1 cellular context compared by ENCODE assay signal in the genomic region with DNA sequence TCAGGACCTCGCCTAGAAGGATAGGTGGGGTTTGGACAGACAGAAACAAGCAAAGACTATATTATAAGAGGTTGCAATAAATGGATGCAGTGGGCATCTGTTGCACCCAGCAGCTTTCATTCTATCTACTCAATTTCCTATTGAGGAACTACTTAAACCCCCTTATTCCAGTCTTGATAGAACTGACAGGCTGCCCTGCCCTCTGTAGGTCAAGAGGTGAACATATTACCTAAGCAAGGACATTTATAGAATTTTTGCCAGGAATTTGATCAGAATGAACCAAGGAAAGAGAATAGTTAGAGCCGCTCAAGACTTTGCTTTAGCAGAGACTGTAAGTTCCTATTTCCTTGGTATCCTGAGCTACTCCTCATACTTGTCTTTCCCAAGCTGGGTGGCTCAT.
TF ChIP-seq lines count a peak whose summit lies in the region.

No MANE protein-coding gene starts in this region.

TF ChIP-seq in H1, 55 proteins besides CTCF, POLR2A, EP300 and RAD21 (continued from another document):
- TF ChIP-seq KDM5A (IDR thresholded peaks at IDR 0.05; ENCODE audit: low read length) (no peak), EGR1 (IDR thresholded peaks at IDR 0.05; ENCODE audit: borderline replicate concordance, low read depth, low read length) (no peak), MAFK (IDR thresholded peaks at IDR 0.05; ENCODE audit: low read depth, low read length) (no peak), NRF1 (IDR thresholded peaks at IDR 0.05; ENCODE audit: low read depth, low read length) (no peak), ZNF274 (IDR thresholded peaks at IDR 0.05; ENCODE audit: borderline replicate concordance, extremely low read depth, low read length) (no peak), SAP30 (IDR thresholded peaks at IDR 0.05; ENCODE audit: insufficient read depth, insufficient replicate concordance, low read length) (no peak), SP2 (IDR thresholded peaks at IDR 0.05; ENCODE audit: low read length) (no peak), GTF2F1 (IDR thresholded peaks at IDR 0.05; ENCODE audit: borderline replicate concordance, low read depth, low read length) (no peak)
